In genomic region chrX:48520976-48521352, GRCh38 we compare ENCODE assay signal across 1 cellular context.
TF ChIP-seq lines count a peak whose summit lies in the region.

No MANE protein-coding gene starts in this region.

TF ChIP-seq in HEK293, 187 proteins besides CTCF, POLR2A, EP300 and RAD21 (continued from another document):
- TF ChIP-seq ZNF266 (tag by site-specific recombination; IDR thresholded peaks at IDR 0.05; ENCODE audit: low read depth), result no peak
- TF ChIP-seq ZNF112 (tag by site-specific recombination; IDR thresholded peaks at IDR 0.05), result no peak
- TF ChIP-seq ZBTB17 (tag by site-specific recombination; IDR thresholded peaks at IDR 0.05), result peak; percentile 82
- TF ChIP-seq ZNF133 (tag by site-specific recombination; IDR thresholded peaks at IDR 0.05), result no peak
TF ChIP-seq in HEK293: peak in this region for 5.
